Comparison of ENCODE assay signal across 1 cellular context in genomic region chr17:75323043-75323591, GRCh38.
TF ChIP-seq lines count a peak whose summit lies in the region.

No MANE protein-coding gene starts in this region.

TF ChIP-seq in WTC11, 78 proteins besides CTCF, POLR2A, EP300 and RAD21 (continued from another document):
- no peak for TF ChIP-seq AFF4 (CRISPR knock-in tag; IDR thresholded peaks at IDR 0.05; ENCODE audit: borderline replicate concordance)
- no peak for TF ChIP-seq ZBTB43 (CRISPR knock-in tag; IDR thresholded peaks at IDR 0.05)
- TF ChIP-seq E2F4 (CRISPR knock-in tag; IDR thresholded peaks at IDR 0.05; ENCODE audit: borderline replicate concordance, low read depth) = no peak
- TF ChIP-seq TEAD1 (CRISPR knock-in tag; IDR thresholded peaks at IDR 0.05) = no peak
- no peak for TF ChIP-seq NR2C2 (CRISPR knock-in tag; IDR thresholded peaks at IDR 0.05)
- TF ChIP-seq GABPB1 (CRISPR knock-in tag; IDR thresholded peaks at IDR 0.05) = no peak
- no peak for TF ChIP-seq GTF2I (CRISPR knock-in tag; conservative IDR thresholded peaks at IDR 0.05)
- no peak for TF ChIP-seq E2F1 (CRISPR knock-in tag; IDR thresholded peaks at IDR 0.05)
- TF ChIP-seq MLX (CRISPR knock-in tag; IDR thresholded peaks at IDR 0.05) = no peak
- TF ChIP-seq IRF2 (CRISPR knock-in tag; IDR thresholded peaks at IDR 0.05; ENCODE audit: borderline replicate concordance, low read depth) = no peak
- TF ChIP-seq JUN (CRISPR knock-in tag; IDR thresholded peaks at IDR 0.05) = no peak
- TF ChIP-seq ZNF512 (CRISPR knock-in tag; IDR thresholded peaks at IDR 0.05; ENCODE audit: borderline replicate concordance) = no peak
- TF ChIP-seq CBFB (CRISPR knock-in tag; IDR thresholded peaks at IDR 0.05; ENCODE audit: low read depth) = no peak
